Comparison of ENCODE assay signal across 1 cellular context in genomic region chr18:57794951-57795728, GRCh38.
A peak's percentile ranks its signal among the peaks of the same experiment; 100 is the strongest.
TF ChIP-seq lines count a peak whose summit lies in the region.

No MANE protein-coding gene starts in this region.

TF ChIP-seq in HCT116, 20 proteins besides CTCF, POLR2A, EP300 and RAD21 (continued from another document):
- TF ChIP-seq REST (IDR thresholded peaks at IDR 0.05; ENCODE audit: low read depth) (no peak), ZFX (IDR thresholded peaks at IDR 0.05) (no peak), SP1 (IDR thresholded peaks at IDR 0.05; ENCODE audit: low read depth) (0 out of 2 replicates have a peak, but pooled peaks have one; percentile 14), ATF3 (IDR thresholded peaks at IDR 0.05) (no peak), ZNF274 (IDR thresholded peaks at IDR 0.05; ENCODE audit: low read depth, low read length) (no peak), CBX3 (IDR thresholded peaks at IDR 0.05; ENCODE audit: low read depth) (0 out of 2 replicates have a peak, but pooled peaks have one; percentile 27), SIN3A (IDR thresholded peaks at IDR 0.05; ENCODE audit: low read depth) (no peak), POLR2AphosphoS5 (IDR thresholded peaks at IDR 0.05; ENCODE audit: low read depth, low read length) (no peak), YY1 (IDR thresholded peaks at IDR 0.05; ENCODE audit: extremely low read depth, insufficient replicate concordance, low read depth, low read length) (no peak), ZBTB33 (IDR thresholded peaks at IDR 0.05; ENCODE audit: extremely low read depth, insufficient replicate concordance, low read length) (no peak), ELF1 (IDR thresholded peaks at IDR 0.05; ENCODE audit: borderline replicate concordance, low read depth) (no peak), FOSL1 (IDR thresholded peaks at IDR 0.05; ENCODE audit: low read depth) (0 out of 2 replicates have a peak, but pooled peaks have one; percentile 6), SRF (IDR thresholded peaks at IDR 0.05; ENCODE audit: low read depth) (no peak), TCF7L2 (IDR thresholded peaks at IDR 0.05; ENCODE audit: borderline replicate concordance, extremely low read depth, insufficient read depth, insufficient read length) (no peak)
